ENCODE assay signal across 14 cellular contexts in genomic region chr17:34638526-34639260, GRCh38. TPM values are rescaled to one million over a fixed set of nuclear protein-coding genes. Genes with fewer than 3 reads are reported as not detected.
DNase-seq lines count a peak whose midpoint lies in the region; ATAC-seq and TF ChIP-seq lines count a peak whose summit lies in the region.
"Had no signal": no experiment of that assay in that cellular context is flagged by ENCODE, and none has a peak within 500 bp of the region (broad histone marks: within the 10 kb centered on the region; RNA-seq: fewer than 3 reads in every experiment).

No MANE protein-coding gene starts in this region.

- peaks cover 16% of the 10 kb centered on the region for H3K27me3 Mint-ChIP-seq in activated CD8-positive, alpha-beta T cell treated with anti-CD3 and anti-CD28 coated beads, Interleukin-2, amount 10 ng/mL, durations not matched to agents 7 days and 5 days (ENCODE audit: low read depth)
- peaks cover 21 to 33% of the 10 kb centered on the region in 2 donors for H3K27me3 Mint-ChIP-seq in natural killer cell (ENCODE audit: low read depth in 2 of 2)

- no peak overlapping the region for H3K9ac ChIP-seq in BLaER1

- H3K4me1 Mint-ChIP-seq in activated CD8-positive, alpha-beta T cell treated with anti-CD3 and anti-CD28 coated beads, Interleukin-2, amount 10 ng/mL, durations not matched to agents 7 days and 5 days (ENCODE audit: low read depth) = peaks cover 3% of the 10 kb centered on the region
- H3K4me1 Mint-ChIP-seq in natural killer cell = peaks cover 0 to 21% of the 10 kb centered on the region in 2 donors

- TF ChIP-seq POLR2A in suprapubic skin (IDR thresholded peaks at IDR 0.05) = no peak

- H3K4me1 ChIP-seq in BLaER1 (peaks cover 14% of the 10 kb centered on the region), suprapubic skin (peaks cover 8% of the 10 kb centered on the region), left lung (peaks cover 4 to 8% of the 10 kb centered on the region in 2 donors)
- H3K4me1 ChIP-seq: pancreas had no signal

- 37% methylated on average over 13 of the region's 17 CpGs for WGBS in suprapubic skin

- TF ChIP-seq EP300 in suprapubic skin (IDR thresholded peaks at IDR 0.05) = no peak

- H3K36me3 ChIP-seq in BLaER1 = no peaks in the 10 kb centered on the region
- H3K36me3 ChIP-seq in suprapubic skin = no peaks in the 10 kb centered on the region
- no peaks in the 10 kb centered on the region for H3K36me3 ChIP-seq in left lung
- H3K36me3 ChIP-seq: brain microvascular endothelial cell, pancreas had no signal

- H3K27ac Mint-ChIP-seq in activated CD8-positive, alpha-beta T cell treated with anti-CD3 and anti-CD28 coated beads, Interleukin-2, amount 10 ng/mL, durations not matched to agents 7 days and 5 days = no peak overlapping the region
- no peak overlapping the region for H3K27ac Mint-ChIP-seq in natural killer cell

- no peaks in the 10 kb centered on the region for H3K36me3 Mint-ChIP-seq in activated CD8-positive, alpha-beta T cell treated with anti-CD3 and anti-CD28 coated beads, Interleukin-2, amount 10 ng/mL, durations not matched to agents 7 days and 5 days (ENCODE audit: low read depth)
- no peaks in the 10 kb centered on the region for H3K36me3 Mint-ChIP-seq in natural killer cell

- POLR2A ChIA-PET in activated CD8-positive, alpha-beta T cell treated with anti-CD3 and anti-CD28 coated beads, Interleukin-2, amount 10 ng/mL, durations not matched to agents 7 days and 5 days (lab: Charles Lee) = no interaction called here

- H3K4me2 ChIP-seq in BLaER1 = peak overlapping the region; percentile 96

- no peaks in the 10 kb centered on the region for H4K20me1 ChIP-seq in BLaER1

- H3K4me3 ChIP-seq in BLaER1 (no peak overlapping the region), suprapubic skin (no peak overlapping the region), left lung (no peak overlapping the region)

- H3K4me3 Mint-ChIP-seq in activated CD8-positive, alpha-beta T cell treated with anti-CD3 and anti-CD28 coated beads, Interleukin-2, amount 10 ng/mL, durations not matched to agents 7 days and 5 days = no peak overlapping the region
- peak overlapping the region; percentile 86 for H3K4me3 Mint-ChIP-seq in natural killer cell

- H3K27me3 ChIP-seq in BLaER1 (peaks cover 17% of the 10 kb centered on the region), suprapubic skin (peaks cover 88% of the 10 kb centered on the region), left lung (peaks cover 13 to 100% of the 10 kb centered on the region in 2 donors)
- H3K27me3 ChIP-seq: pancreas had no signal

- intact Hi-C loops in natural killer cell (cut with micrococcal nuclease) = loop anchor here (1.0 kb wide), 2 partner anchors 96 to 218 kb away; no protein-coding TSS in a partner anchor
- intact Hi-C loops in left lung (cut with DNase I) = loop anchor here in 1 of 2 donors (10.0 kb wide), 1 partner anchor 214 kb away; no protein-coding TSS in a partner anchor

- no peaks in the 10 kb centered on the region for H3K9me3 ChIP-seq in BLaER1
- no peaks in the 10 kb centered on the region for H3K9me3 ChIP-seq in suprapubic skin
- no peaks in the 10 kb centered on the region for H3K9me3 ChIP-seq in left lung
- H3K9me3 ChIP-seq: pancreas had no signal

- no peak for DNase-seq in GM13977 (ENCODE audit: low spot score)
- DNase-seq in activated CD8-positive, alpha-beta T cell treated with anti-CD3 and anti-CD28 coated beads, Interleukin-2, amount 10 ng/mL, durations not matched to agents 7 days and 5 days = no peak
- DNase-seq in natural killer cell = no peak
- no peak for DNase-seq in nucleus accumbens (lab: John Stamatoyannopoulos, UW)
- DNase-seq in DMS53 (lab: John Stamatoyannopoulos, UW) = no peak
- no peak for DNase-seq in suprapubic skin (ENCODE audit: low spot score in 2 of 2)
- no peak for DNase-seq in left lung
- DNase-seq: GF-D8, NCI-H2081 treated with DMSO at 0.1 percent for 48 hours had no signal

- peak; percentile 6 for TF ChIP-seq CTCF in GM13977 (IDR thresholded peaks at IDR 0.05; ENCODE audit: extremely low read depth, insufficient read depth, missing control alignments)
- peak; percentile 40 for TF ChIP-seq CTCF in natural killer cell (IDR thresholded peaks at IDR 0.05)
- no peak for TF ChIP-seq CTCF in suprapubic skin (IDR thresholded peaks at IDR 0.05)
- TF ChIP-seq CTCF in left lung (IDR thresholded peaks at IDR 0.05) = no peak

- no peaks in the 10 kb centered on the region for H3K9me3 Mint-ChIP-seq in activated CD8-positive, alpha-beta T cell treated with anti-CD3 and anti-CD28 coated beads, Interleukin-2, amount 10 ng/mL, durations not matched to agents 7 days and 5 days (ENCODE audit: insufficient read depth)
- H3K9me3 Mint-ChIP-seq in natural killer cell = no peaks in the 10 kb centered on the region

- in situ Hi-C loops in GM13977 (cut with MboI; ENCODE audit: low pct_unique_long_range_greater_than_20kb, low sequenced_read_pairs, unreplicated experiment) = no loop called here

- ATAC-seq in activated CD8-positive, alpha-beta T cell treated with anti-CD3 and anti-CD28 coated beads, Interleukin-2, amount 10 ng/mL, durations not matched to agents 7 days and 5 days = peak; percentile 5
- ATAC-seq in natural killer cell = no peak
- no peak for ATAC-seq in left lung

- H3K27ac ChIP-seq in BLaER1 (no peak overlapping the region), suprapubic skin (no peak overlapping the region), left lung (no peak overlapping the region)
- H3K27ac ChIP-seq: brain microvascular endothelial cell, pancreas had no signal

- CTCF ChIA-PET in activated CD8-positive, alpha-beta T cell treated with anti-CD3 and anti-CD28 coated beads, Interleukin-2, amount 10 ng/mL, durations not matched to agents 7 days and 5 days (lab: Charles Lee) = interaction anchor here (0.7 to 2.7 kb wide), 14 partner anchors 8 to 481 kb away, joined by 3 to 23 read pairs (median 4); no protein-coding TSS in a partner anchor

RNA-seq across cellular contexts. Expression of gene TMEM132E, which starts 59.3 kb away (rescaled TPM):
- total RNA-seq in activated CD8-positive, alpha-beta T cell treated with anti-CD3 and anti-CD28 coated beads, Interleukin-2, amount 10 ng/mL, durations not matched to agents 7 days and 5 days = not detected
- total RNA-seq in natural killer cell (under 1 TPM in 2 of 3 donors, not detected in 1; 0.05 to 0.08 TPM), suprapubic skin (under 1 TPM in 1 of 4 donors, not detected in 3; 0.08 TPM), left lung (under 1 TPM; 0.10 to 0.32 TPM)
- total RNA-seq: lung microvascular endothelial cell; T-helper 2 cell treated with Interferon-gamma antibody and Interleukin-4, amounts not matched to agents 100 ng/mL and 5 ng/mL, for 36 hours had no signal

Comparison
In these comparisons a context has a peak if more than half of its experiments do, and no peak if none do; other contexts are left out.
1. CTCF ChIP-seq: peak in GM13977 (single experiment) and natural killer cell (single experiment); none in suprapubic skin (0 of 2) and left lung (0 of 2).